ENCODE assay signal across 1 cellular context in the genomic region with DNA sequence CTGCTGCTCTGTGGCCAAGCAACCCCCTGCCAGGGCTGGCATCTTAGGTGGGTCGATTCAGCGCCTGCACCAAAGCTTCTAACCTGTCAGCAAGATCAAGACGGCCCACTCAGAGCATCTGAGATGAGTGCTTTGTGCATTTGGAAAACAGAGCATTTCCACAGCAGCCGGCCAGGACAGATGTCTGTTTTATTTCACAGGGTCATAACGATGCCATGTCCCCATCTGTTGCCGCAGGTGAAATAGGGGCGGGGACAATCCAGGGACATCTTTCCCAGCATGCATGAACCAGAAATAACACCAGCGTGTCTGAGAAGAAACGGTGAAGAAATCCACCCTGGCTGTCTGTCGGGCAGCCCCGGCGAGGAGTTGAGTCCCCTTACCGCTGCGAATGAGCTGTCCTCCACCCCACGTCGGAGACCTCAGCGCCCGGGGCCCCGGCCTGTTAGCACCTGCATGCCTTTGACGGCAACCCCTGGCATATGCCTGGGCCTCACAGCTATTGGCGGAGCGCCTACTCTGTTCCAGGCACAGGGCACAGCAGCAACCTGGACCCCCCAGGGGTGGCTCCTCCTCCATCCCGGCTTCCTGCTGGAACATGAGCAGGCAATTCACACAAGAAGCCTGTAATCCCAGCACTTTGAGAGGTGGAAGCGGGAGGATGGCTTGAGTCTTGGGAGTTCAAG.
TF ChIP-seq lines count a peak whose summit lies in the region.

No MANE protein-coding gene starts in this region.

TF ChIP-seq in IMR-90, 13 proteins besides CTCF, POLR2A, EP300 and RAD21:
- TF ChIP-seq FOS (IDR thresholded peaks at IDR 0.05; ENCODE audit: low read depth, low read length) (no peak), SMC3 (IDR thresholded peaks at IDR 0.05; ENCODE audit: low read depth, low read length) (no peak), CEBPB (IDR thresholded peaks at IDR 0.05; ENCODE audit: low read depth, low read length) (no peak), RFX5 (IDR thresholded peaks at IDR 0.05; ENCODE audit: low read depth, low read length) (no peak), RCOR1 (IDR thresholded peaks at IDR 0.05; ENCODE audit: insufficient replicate concordance, low read length) (no peak), CHD1 (IDR thresholded peaks at IDR 0.05; ENCODE audit: low read depth, low read length) (no peak), BHLHE40 (IDR thresholded peaks at IDR 0.05; ENCODE audit: low read depth, low read length) (no peak), MXI1 (IDR thresholded peaks at IDR 0.05; ENCODE audit: borderline replicate concordance, low read depth, low read length) (no peak), NFE2L2 (IDR thresholded peaks at IDR 0.05; ENCODE audit: low read depth, low read length) (no peak), MAFK (IDR thresholded peaks at IDR 0.05; ENCODE audit: low read depth, low read length) (no peak), MAZ (IDR thresholded peaks at IDR 0.05; ENCODE audit: borderline replicate concordance, low read depth, low read length) (no peak)
- TF ChIP-seq, protein P1, sequence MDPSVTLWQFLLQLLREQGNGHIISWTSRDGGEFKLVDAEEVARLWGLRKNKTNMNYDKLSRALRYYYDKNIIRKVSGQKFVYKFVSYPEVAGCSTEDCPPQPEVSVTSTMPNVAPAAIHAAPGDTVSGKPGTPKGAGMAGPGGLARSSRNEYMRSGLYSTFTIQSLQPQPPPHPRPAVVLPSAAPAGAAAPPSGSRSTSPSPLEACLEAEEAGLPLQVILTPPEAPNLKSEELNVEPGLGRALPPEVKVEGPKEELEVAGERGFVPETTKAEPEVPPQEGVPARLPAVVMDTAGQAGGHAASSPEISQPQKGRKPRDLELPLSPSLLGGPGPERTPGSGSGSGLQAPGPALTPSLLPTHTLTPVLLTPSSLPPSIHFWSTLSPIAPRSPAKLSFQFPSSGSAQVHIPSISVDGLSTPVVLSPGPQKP (IDR thresholded peaks at IDR 0.05; ENCODE audit: borderline replicate concordance, low read depth, low read length), result no peak
- TF ChIP-seq, protein P2, sequence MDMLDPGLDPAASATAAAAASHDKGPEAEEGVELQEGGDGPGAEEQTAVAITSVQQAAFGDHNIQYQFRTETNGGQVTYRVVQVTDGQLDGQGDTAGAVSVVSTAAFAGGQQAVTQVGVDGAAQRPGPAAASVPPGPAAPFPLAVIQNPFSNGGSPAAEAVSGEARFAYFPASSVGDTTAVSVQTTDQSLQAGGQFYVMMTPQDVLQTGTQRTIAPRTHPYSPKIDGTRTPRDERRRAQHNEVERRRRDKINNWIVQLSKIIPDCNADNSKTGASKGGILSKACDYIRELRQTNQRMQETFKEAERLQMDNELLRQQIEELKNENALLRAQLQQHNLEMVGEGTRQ (IDR thresholded peaks at IDR 0.05; ENCODE audit: low read depth, low read length), result no peak
TF ChIP-seq in IMR-90: peak in this region for 0.
